ENCODE assay signal across 4 cellular contexts in genomic region chr4:37975321-37975822, GRCh38. TPM values are rescaled to one million over a fixed set of nuclear protein-coding genes. Genes with fewer than 3 reads are reported as not detected.
"Had no signal": no experiment of that assay in that cellular context is flagged by ENCODE, and none has a peak within 500 bp of the region (broad histone marks: within the 10 kb centered on the region; RNA-seq: fewer than 3 reads in every experiment).

No MANE protein-coding gene starts in this region.

RNA-seq across cellular contexts. Expression of gene PTTG2, which starts 15.2 kb away (rescaled TPM):
- total RNA-seq: hepatocyte, lung microvascular endothelial cell, progenitor cell of endocrine pancreas, temporal lobe had no signal
- polyA plus RNA-seq: hepatocyte had no signal
